Comparison of ENCODE assay signal across 1 cellular context in genomic region chr3:45551214-45552010, GRCh38.
A peak's percentile ranks its signal among the peaks of the same experiment; 100 is the strongest.
TF ChIP-seq lines count a peak whose summit lies in the region.

No MANE protein-coding gene starts in this region.

TF ChIP-seq in K562, 482 proteins besides CTCF, POLR2A, EP300 and RAD21 (continued from another document and continues in another):
- TF ChIP-seq TFE3 (CRISPR knock-in tag; IDR thresholded peaks at IDR 0.05) (no peak), ZNF592 (IDR thresholded peaks at IDR 0.05) (peak; percentile 93), EGR1 (conservative IDR thresholded peaks at IDR 0.05) (peak; percentile 99), TCF3 (CRISPR knock-in tag; IDR thresholded peaks at IDR 0.05) (peak; percentile 83), TOE1 (IDR thresholded peaks at IDR 0.05; ENCODE audit: borderline replicate concordance) (peak; percentile 53; the same call in 1 of the 2 replicates), TOE1 (CRISPR knock-in tag; IDR thresholded peaks at IDR 0.05; ENCODE audit: borderline replicate concordance, low read depth) (no peak), ZBTB1 (CRISPR knock-in tag; IDR thresholded peaks at IDR 0.05; ENCODE audit: borderline replicate concordance, low read depth) (no peak), FOXP1 (CRISPR knock-in tag; IDR thresholded peaks at IDR 0.05) (peak; percentile 58; the same call in 1 of the 2 replicates), CBX5 (IDR thresholded peaks at IDR 0.05; ENCODE audit: borderline replicate concordance, low read depth) (0 out of 2 replicates have a peak, but pooled peaks have one; percentile 3), ZBTB26 (CRISPR knock-in tag; IDR thresholded peaks at IDR 0.05) (no peak), NFIC (IDR thresholded peaks at IDR 0.05) (peak; percentile 69; the same call in 1 of the 2 replicates), MITF (IDR thresholded peaks at IDR 0.05) (peak; percentile 79), PKNOX1 (IDR thresholded peaks at IDR 0.05) (peak; percentile 24; the same call in 1 of the 2 replicates), STAT5B (CRISPR knock-in tag; IDR thresholded peaks at IDR 0.05) (no peak), ZBTB7A (IDR thresholded peaks at IDR 0.05; ENCODE audit: borderline replicate concordance, control insufficient read depth, low read depth, low read length) (peak; percentile 97), MAFF (IDR thresholded peaks at IDR 0.05; ENCODE audit: low read length) (0 out of 2 replicates have a peak, but pooled peaks have one; percentile 9), MTA2 (IDR thresholded peaks at IDR 0.05; ENCODE audit: low read depth) (peak; percentile 74), UBTF (IDR thresholded peaks at IDR 0.05; ENCODE audit: borderline replicate concordance in 1 of 2, low read depth in 2 of 2, low read length in 2 of 2) (0 out of 4 replicates have a peak, but pooled peaks of 1 of the 2 experiments have one; percentile 66), FOXA3 (CRISPR knock-in tag; conservative IDR thresholded peaks at IDR 0.05 in 1 of 2, IDR thresholded peaks at IDR 0.05 in 1 of 2) (peak in 1 of 2 experiments; percentile 12; a peak in 1 of 4 replicates), PRPF4 (IDR thresholded peaks at IDR 0.05; ENCODE audit: insufficient read depth, low read depth, low read length, poor library complexity, severe bottlenecking) (no peak), JUNB (CRISPR knock-in tag; conservative IDR thresholded peaks at IDR 0.05) (peak; percentile 49; the same call in 1 of the 2 replicates), SMARCA4 (IDR thresholded peaks at IDR 0.05) (peak; percentile 95), FOXK2 (conservative IDR thresholded peaks at IDR 0.05 in 1 of 2, IDR thresholded peaks at IDR 0.05 in 1 of 2; ENCODE audit: low read depth in 2 of 2) (peak; percentile 19 to 66; a peak in 2 of 4 replicates), DDX20 (tag; IDR thresholded peaks at IDR 0.05; ENCODE audit: low read depth) (no peak), TAL1 (IDR thresholded peaks at IDR 0.05) (peak; percentile 57; the same call in 1 of the 2 replicates), ATF3 (IDR thresholded peaks at IDR 0.05) (peak; percentile 98), ATF3 (CRISPR knock-in tag; conservative IDR thresholded peaks at IDR 0.05) (peak; percentile 74; the same call in 1 of the 2 replicates), NRF1 (conservative IDR thresholded peaks at IDR 0.05 in 1 of 2, IDR thresholded peaks at IDR 0.05 in 1 of 2) (peak; percentile 30 to 31; a peak in 2 of 4 replicates), MAFK (IDR thresholded peaks at IDR 0.05; ENCODE audit: low read length) (peak; percentile 40; the same call in 1 of the 2 replicates), LEF1 (IDR thresholded peaks at IDR 0.05) (peak; percentile 73), ETV1 (tag; conservative IDR thresholded peaks at IDR 0.05; ENCODE audit: low read depth) (no peak), ZNF79 (CRISPR knock-in tag; IDR thresholded peaks at IDR 0.05; ENCODE audit: low read depth) (no peak), TEAD4 (IDR thresholded peaks at IDR 0.05; ENCODE audit: low read length) (no peak; the same call in 1 of the 2 replicates), TEAD4 (CRISPR knock-in tag; IDR thresholded peaks at IDR 0.05; ENCODE audit: borderline replicate concordance) (no peak), ZEB2 (IDR thresholded peaks at IDR 0.05) (peak; percentile 42; the same call in 1 of the 2 replicates), TRIM24 (IDR thresholded peaks at IDR 0.05) (0 out of 4 replicates have a peak, but pooled peaks have one; percentile 27 to 53), TFAP4 (CRISPR knock-in tag; IDR thresholded peaks at IDR 0.05; ENCODE audit: borderline replicate concordance) (peak; percentile 97), ZNF699 (CRISPR knock-in tag; IDR thresholded peaks at IDR 0.05; ENCODE audit: insufficient replicate concordance) (no peak), ZMIZ1 (IDR thresholded peaks at IDR 0.05; ENCODE audit: low read depth in 2 of 2, low read length in 2 of 2) (0 out of 4 replicates have a peak, but pooled peaks of 1 of the 2 experiments have one; percentile 54), ZNF639 (CRISPR knock-in tag; conservative IDR thresholded peaks at IDR 0.05 in 1 of 2, IDR thresholded peaks at IDR 0.05 in 1 of 2) (no peak), C11orf30 (IDR thresholded peaks at IDR 0.05; ENCODE audit: low read depth) (peak; percentile 29; the same call in 1 of the 2 replicates), HDAC2 (IDR thresholded peaks at IDR 0.05) (0 out of 2 replicates have a peak, but pooled peaks have one; percentile 62), CREM (IDR thresholded peaks at IDR 0.05; ENCODE audit: low read depth) (peak; percentile 60; the same call in 1 of the 2 replicates)
